Comparison of ENCODE assay signal across 17 cellular contexts in the genomic region with DNA sequence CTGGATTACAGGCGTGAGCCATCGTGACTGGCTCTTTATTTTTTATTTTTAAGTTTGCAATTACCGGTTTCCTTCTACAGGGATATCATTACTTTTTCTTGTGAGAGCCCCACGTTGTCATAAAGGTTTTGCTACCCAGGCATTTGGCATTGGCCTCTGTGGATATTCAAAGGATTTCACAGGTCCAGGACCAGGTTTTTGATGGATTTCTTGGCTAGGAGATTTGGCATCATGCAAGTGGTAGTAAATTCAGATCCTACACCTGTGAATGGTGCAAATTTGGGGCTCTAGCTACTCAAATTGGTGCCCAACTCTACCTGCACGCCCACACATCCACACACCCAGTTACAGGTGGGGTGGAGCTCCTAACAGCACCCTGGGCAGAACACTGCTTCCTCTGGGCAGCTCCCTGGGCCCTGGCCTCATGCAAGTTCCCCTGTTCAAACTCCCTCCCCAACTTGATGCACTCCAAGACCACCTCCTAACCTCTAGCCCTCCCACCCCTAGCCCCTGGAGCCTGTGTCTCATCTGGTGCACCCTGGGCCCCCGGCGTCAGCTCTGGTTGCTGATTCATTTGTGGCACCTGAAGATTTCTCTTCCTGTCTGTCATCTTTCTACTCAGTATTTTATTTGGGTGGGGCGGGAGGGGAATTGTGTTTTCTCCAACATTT. TPM values are rescaled to one million over a fixed set of nuclear protein-coding genes. Genes with fewer than 3 reads are reported as not detected.
"Had no signal": no experiment of that assay in that cellular context is flagged by ENCODE, and none has a peak within 500 bp of the region (broad histone marks: within the 10 kb centered on the region; RNA-seq: fewer than 3 reads in every experiment).

No MANE protein-coding gene starts in this region.

- H3K4me1 ChIP-seq: body of pancreas, esophagus muscularis mucosa, left lung, pancreas, transverse colon had no signal

- DNase-seq: activated CD4-positive, alpha-beta T cell treated with anti-CD3 and anti-CD28 coated beads, Interleukin-2, amount 50 U/mL, for 4 hours; activated naive CD4-positive, alpha-beta T cell treated with anti-CD3 and anti-CD28 coated beads, Interleukin-2, amount 50 U/mL, for 16 hours; amniotic stem cell; body of pancreas; immature natural killer cell; retina; SIG-M5 had no signal

- H3K9me3 ChIP-seq: body of pancreas, left lung, pancreas, transverse colon had no signal

- ATAC-seq: body of pancreas, left lung, pancreas had no signal

- H3K4me3 ChIP-seq: body of pancreas, esophagus muscularis mucosa, left lung, pancreas, skin epidermis, transverse colon had no signal

- H3K36me3 ChIP-seq: esophagus muscularis mucosa, left lung, pancreas, transverse colon had no signal

- H3K27ac ChIP-seq: body of pancreas, esophagus muscularis mucosa, left lung, pancreas, skin epidermis, transverse colon had no signal

- H3K27me3 ChIP-seq: body of pancreas had no signal

RNA-seq across cellular contexts. Expression of a gene that starts 9.3 kb away (rescaled TPM):
- total RNA-seq: body of pancreas; dermis microvascular lymphatic vessel endothelial cell; fibroblast of villous mesenchyme; left lung; myocyte; neural crest cell; pancreas; T-helper 2 cell treated with Interferon-gamma antibody and Interleukin-4, amounts not matched to agents 100 ng/mL and 5 ng/mL, for 36 hours; transverse colon had no signal
- polyA plus RNA-seq: immature natural killer cell, pancreas had no signal

RNA-seq across cellular contexts. Expression of a gene that starts 23.0 kb away (rescaled TPM):
- total RNA-seq: myocyte; T-helper 2 cell treated with Interferon-gamma antibody and Interleukin-4, amounts not matched to agents 100 ng/mL and 5 ng/mL, for 36 hours had no signal
- polyA plus RNA-seq: immature natural killer cell had no signal
